Comparison of ENCODE assay signal across 19 cellular contexts in the genomic region with DNA sequence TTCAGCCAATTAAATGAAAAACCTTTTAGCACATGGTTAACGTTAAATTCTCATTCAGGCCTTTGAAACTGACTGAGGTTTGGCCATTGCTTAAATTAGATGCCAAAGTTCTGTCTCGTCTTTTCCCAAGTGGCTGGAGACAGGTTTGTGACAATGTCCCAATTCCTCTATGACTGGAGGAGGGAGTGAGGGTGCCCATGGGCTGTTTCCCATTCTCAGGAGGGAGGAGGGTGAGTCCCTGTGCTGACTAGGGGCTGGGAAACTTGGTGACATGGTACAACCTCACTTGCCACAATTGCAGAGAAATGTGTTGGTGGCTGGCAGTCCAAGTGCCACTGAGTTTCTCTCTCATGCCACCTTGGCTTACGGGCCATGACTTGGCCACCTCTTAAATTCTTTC.
A peak's percentile ranks its signal among the peaks of the same experiment; 100 is the strongest.
DNase-seq lines count a peak whose midpoint lies in the region; ATAC-seq and TF ChIP-seq lines count a peak whose summit lies in the region.
"Had no signal": no experiment of that assay in that cellular context is flagged by ENCODE, and none has a peak within 500 bp of the region (broad histone marks: within the 10 kb centered on the region; RNA-seq: fewer than 3 reads in every experiment).

No MANE protein-coding gene starts in this region.

- POLR2A ChIA-PET in CD8-positive, alpha-beta memory T cell (lab: Charles Lee) = no interaction called here

- H3K36me3 ChIP-seq in ascending aorta (peaks cover 14 to 39% of the 10 kb centered on the region in 2 donors), left ventricle myocardium inferior (peaks cover 11% of the 10 kb centered on the region), psoas muscle (ENCODE audit: insufficient read depth in 1 of 2, low read depth in 1 of 2) (no peaks in the 10 kb centered on the region), tibial artery (peaks cover 21 to 54% (median 29%) of the 10 kb centered on the region in 3 donors)
- H3K36me3 ChIP-seq in CD8-positive, alpha-beta memory T cell (ENCODE audit: insufficient read depth, low read length) = no peaks in the 10 kb centered on the region

- intact Hi-C loops in ascending aorta (cut with DNase I) (no loop called here), left ventricle myocardium inferior (cut with micrococcal nuclease) (no loop called here), psoas muscle (cut with DNase I) (no loop called here), tibial artery (cut with DNase I; ENCODE audit: low total_unique reads) (loop anchor here (10.0 kb wide), 1 partner anchor 170 kb away; no protein-coding TSS in a partner anchor)

- peaks cover 0 to 9% (median 5%) of the 10 kb centered on the region in 5 donors for H3K9me3 Mint-ChIP-seq in CD8-positive, alpha-beta memory T cell

- H3K27ac ChIP-seq in ascending aorta = peak overlapping the region; percentile 51 to 58
- peak overlapping the region; percentile 80 for H3K27ac ChIP-seq in left ventricle myocardium inferior (replicated peaks)
- peak overlapping the region; percentile 65 for H3K27ac ChIP-seq in psoas muscle
- H3K27ac ChIP-seq in tibial artery = peak overlapping the region; percentile 12 to 20
- no peak overlapping the region for H3K27ac ChIP-seq in CD8-positive, alpha-beta memory T cell (ENCODE audit: low read depth, low read length)

- no peak overlapping the region for H3K4me3 Mint-ChIP-seq in CD8-positive, alpha-beta memory T cell
- H3K4me3 Mint-ChIP-seq: CD4-positive, alpha-beta memory T cell had no signal

- ATAC-seq in psoas muscle (peak in 2 of 4 donors; percentile 43 to 50), GM21515 (IDR thresholded peaks at IDR 0.05; ENCODE audit: unreplicated experiment) (no peak)

- H3K27me3 Mint-ChIP-seq in CD8-positive, alpha-beta memory T cell = peaks cover 18 to 22% of the 10 kb centered on the region in 2 donors

- no peak overlapping the region for H3K4me3 ChIP-seq in ascending aorta
- no peak overlapping the region for H3K4me3 ChIP-seq in left ventricle myocardium inferior
- no peak overlapping the region for H3K4me3 ChIP-seq in psoas muscle
- H3K4me3 ChIP-seq in tibial artery = no peak overlapping the region
- H3K4me3 ChIP-seq in CD8-positive, alpha-beta memory T cell (ENCODE audit: low read length) = no peak overlapping the region

- no peak for TF ChIP-seq CTCF in ascending aorta (IDR thresholded peaks at IDR 0.05)
- TF ChIP-seq CTCF in left ventricle myocardium inferior (IDR thresholded peaks at IDR 0.05; ENCODE audit: borderline replicate concordance) = no peak
- TF ChIP-seq CTCF in psoas muscle (IDR thresholded peaks at IDR 0.05) = no peak
- TF ChIP-seq CTCF in tibial artery (IDR thresholded peaks at IDR 0.05) = no peak

- 42 to 72% (median 43%) methylated on average over 3 of the region's 3 CpGs for WGBS in psoas muscle, 3 donors

- peaks cover 0 to 5% of the 10 kb centered on the region in 2 donors for H3K9me3 ChIP-seq in ascending aorta
- peaks cover 7% of the 10 kb centered on the region for H3K9me3 ChIP-seq in left ventricle myocardium inferior (replicated peaks)
- H3K9me3 ChIP-seq in psoas muscle = no peaks in the 10 kb centered on the region
- peaks cover 0 to 6% (median 3%) of the 10 kb centered on the region in 3 donors for H3K9me3 ChIP-seq in tibial artery
- H3K9me3 ChIP-seq in CD8-positive, alpha-beta memory T cell (ENCODE audit: low read length) = no peaks in the 10 kb centered on the region

- CTCF ChIA-PET in CD8-positive, alpha-beta memory T cell (lab: Charles Lee) = no interaction called here

- H3K4me1 Mint-ChIP-seq in CD8-positive, alpha-beta memory T cell = no peaks in the 10 kb centered on the region
- H3K4me1 Mint-ChIP-seq: CD4-positive, alpha-beta memory T cell had no signal

- H3K4me1 ChIP-seq in ascending aorta = peaks cover 0 to 10% of the 10 kb centered on the region in 2 donors
- peaks cover 66% of the 10 kb centered on the region for H3K4me1 ChIP-seq in left ventricle myocardium inferior
- peaks cover 17% of the 10 kb centered on the region for H3K4me1 ChIP-seq in psoas muscle
- H3K4me1 ChIP-seq in tibial artery = peaks cover 0 to 49% (median 3%) of the 10 kb centered on the region in 4 donors
- H3K4me1 ChIP-seq in CD8-positive, alpha-beta memory T cell (ENCODE audit: insufficient read depth, low read length) = no peaks in the 10 kb centered on the region

- H3K36me3 Mint-ChIP-seq in CD8-positive, alpha-beta memory T cell = peaks cover 1 to 6% (median 6%) of the 10 kb centered on the region in 3 donors

- H3K27me3 ChIP-seq in ascending aorta (no peaks in the 10 kb centered on the region), left ventricle myocardium inferior (ENCODE audit: low read depth) (no peaks in the 10 kb centered on the region), psoas muscle (ENCODE audit: insufficient read depth in 3 of 3, low read length in 2 of 3) (no peaks in the 10 kb centered on the region), tibial artery (no peaks in the 10 kb centered on the region)
- no peaks in the 10 kb centered on the region for H3K27me3 ChIP-seq in CD8-positive, alpha-beta memory T cell (ENCODE audit: insufficient read depth, low read length, poor library complexity, severe bottlenecking)

- H3K27ac Mint-ChIP-seq in CD8-positive, alpha-beta memory T cell = no peak overlapping the region
- H3K27ac Mint-ChIP-seq: CD4-positive, alpha-beta memory T cell had no signal

- no peak for DNase-seq in ascending aorta (ENCODE audit: low spot score in 2 of 2)
- no peak for DNase-seq in left ventricle myocardium inferior
- DNase-seq in psoas muscle = no peak
- DNase-seq in tibial artery = no peak
- no peak for DNase-seq in activated effector memory CD4-positive, alpha-beta T cell treated with Interleukin-2 at 50 U/mL for 16 hours
- no peak for DNase-seq in CD8-positive, alpha-beta memory T cell
- DNase-seq: Calu3; CD4-positive, alpha-beta memory T cell; DMS153; GOT3; HCEC 1CT; KG1; NCI-H1092; NCI-H1436 treated with DMSO at 0.1 percent for 48 hours; NCI-H1930; NCI-H2227 treated with DMSO at 0.1 percent for 48 hours; NCI-H510A; OCI-M1 had no signal
